ENCODE assay signal across 9 cellular contexts in the genomic region with DNA sequence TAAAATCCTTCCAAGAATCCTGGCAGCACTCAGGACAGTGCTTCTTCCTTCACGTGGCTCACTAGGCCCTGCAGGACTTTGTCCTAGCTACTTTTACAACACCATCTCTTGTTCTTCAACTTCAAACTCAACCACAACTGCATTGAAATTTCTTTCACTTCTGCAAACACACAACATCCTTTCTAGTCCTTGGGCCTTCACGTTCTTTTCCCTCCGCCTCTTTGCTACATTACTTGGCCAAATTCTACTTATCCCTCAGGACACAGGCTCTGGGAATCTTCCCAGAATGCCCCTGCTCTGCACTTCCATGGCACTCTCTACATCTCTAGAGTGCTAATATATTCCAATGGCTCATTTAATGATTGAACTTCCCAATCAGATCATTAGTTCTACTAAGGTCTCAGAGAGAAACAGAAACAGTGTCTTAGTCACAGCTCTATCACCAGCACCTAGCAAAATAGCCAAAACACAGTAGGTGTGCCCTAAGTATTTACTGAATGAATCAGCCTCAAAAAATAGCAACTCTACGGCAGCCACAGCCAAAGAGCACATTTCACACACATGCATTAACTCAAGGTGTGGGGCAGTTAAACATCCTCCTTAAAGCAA.
DNase-seq lines count a peak whose midpoint lies in the region; ATAC-seq and TF ChIP-seq lines count a peak whose summit lies in the region.
"Had no signal": no experiment of that assay in that cellular context is flagged by ENCODE, and none has a peak within 500 bp of the region (broad histone marks: within the 10 kb centered on the region; RNA-seq: fewer than 3 reads in every experiment).

No MANE protein-coding gene starts in this region.

- no peaks in the 10 kb centered on the region for H3K4me1 Mint-ChIP-seq in activated T-cell treated with anti-CD3 and anti-CD28 coated beads, Interleukin-2, amount 50 U/mL, for 72 hours (ENCODE audit: low read depth)
- no peaks in the 10 kb centered on the region for H3K4me1 Mint-ChIP-seq in stimulated activated naive B cell treated with anti-CD40 and anti-IgM and Interleukin-4, amounts not matched to agents 10 μg/mL and 1 μg/mL and 100 μg/mL, for 72 hours

- no peaks in the 10 kb centered on the region for H3K9me3 Mint-ChIP-seq in activated T-cell treated with anti-CD3 and anti-CD28 coated beads, Interleukin-2, amount 50 U/mL, for 72 hours
- H3K9me3 Mint-ChIP-seq in stimulated activated naive B cell treated with anti-CD40 and anti-IgM and Interleukin-4, amounts not matched to agents 10 μg/mL and 1 μg/mL and 100 μg/mL, for 72 hours, result no peaks in the 10 kb centered on the region

- peak; percentile 36 to 51 for ATAC-seq in activated T-cell treated with anti-CD3 and anti-CD28 coated beads, Interleukin-2, amount 50 U/mL, for 72 hours (replicated peaks in 1 of 2)
- ATAC-seq in HG02973 (IDR thresholded peaks at IDR 0.05; ENCODE audit: unreplicated experiment), result peak; percentile 87
- ATAC-seq in stimulated activated naive B cell treated with anti-CD40 and anti-IgM and Interleukin-4, amounts not matched to agents 10 μg/mL and 1 μg/mL and 100 μg/mL, for 72 hours (replicated peaks), result peak; percentile 79 to 82

- no peak overlapping the region for H3K27ac ChIP-seq in RWPE1

- H3K4me3 Mint-ChIP-seq in activated T-cell treated with anti-CD3 and anti-CD28 coated beads, Interleukin-2, amount 50 U/mL, for 72 hours, result no peak overlapping the region
- no peak overlapping the region for H3K4me3 Mint-ChIP-seq in stimulated activated naive B cell treated with anti-CD40 and anti-IgM and Interleukin-4, amounts not matched to agents 10 μg/mL and 1 μg/mL and 100 μg/mL, for 72 hours

- H3K36me3 Mint-ChIP-seq in activated T-cell treated with anti-CD3 and anti-CD28 coated beads, Interleukin-2, amount 50 U/mL, for 72 hours (ENCODE audit: insufficient read depth in 2 of 2), result no peaks in the 10 kb centered on the region
- H3K36me3 Mint-ChIP-seq in stimulated activated naive B cell treated with anti-CD40 and anti-IgM and Interleukin-4, amounts not matched to agents 10 μg/mL and 1 μg/mL and 100 μg/mL, for 72 hours, result peaks cover 8 to 12% of the 10 kb centered on the region in 2 donors

- POLR2A ChIA-PET in RWPE1 (lab: Yijun Ruan, JAX; ENCODE audit: low non-redundant PET), result no interaction called here

- H3K27ac Mint-ChIP-seq in activated T-cell treated with anti-CD3 and anti-CD28 coated beads, Interleukin-2, amount 50 U/mL, for 72 hours, result no peak overlapping the region
- H3K27ac Mint-ChIP-seq in stimulated activated naive B cell treated with anti-CD40 and anti-IgM and Interleukin-4, amounts not matched to agents 10 μg/mL and 1 μg/mL and 100 μg/mL, for 72 hours, result no peak overlapping the region

- TF ChIP-seq CTCF in RWPE1 (conservative IDR thresholded peaks at IDR 0.05; ENCODE audit: low read depth), result no peak

- no peaks in the 10 kb centered on the region for H3K27me3 Mint-ChIP-seq in activated T-cell treated with anti-CD3 and anti-CD28 coated beads, Interleukin-2, amount 50 U/mL, for 72 hours (ENCODE audit: low read depth)
- no peaks in the 10 kb centered on the region for H3K27me3 Mint-ChIP-seq in stimulated activated naive B cell treated with anti-CD40 and anti-IgM and Interleukin-4, amounts not matched to agents 10 μg/mL and 1 μg/mL and 100 μg/mL, for 72 hours

- no peak for DNase-seq in activated T-cell treated with anti-CD3 and anti-CD28 coated beads, Interleukin-2, amount 50 U/mL, for 72 hours
- no peak for DNase-seq in activated T-cell treated with anti-CD3 and anti-CD28 coated beads, Interleukin-2, amount 50 U/mL, for 48 hours
- DNase-seq in RWPE1 (ENCODE audit: low spot score), result peak; percentile 74
- no peak for DNase-seq in stimulated activated naive B cell treated with anti-CD40 and anti-IgM and Interleukin-4, amounts not matched to agents 10 μg/mL and 1 μg/mL and 100 μg/mL, for 72 hours
- DNase-seq in amniotic stem cell (lab: John Stamatoyannopoulos, UW), result no peak
- no peak for DNase-seq in SHP77 (lab: John Stamatoyannopoulos, UW)
- DNase-seq in NCI-H345 treated with DMSO at 0.1 percent for 48 hours (lab: John Stamatoyannopoulos, UW; ENCODE audit: unreplicated experiment), result no peak
- DNase-seq: ACHN had no signal

- CTCF ChIA-PET in RWPE1 (lab: Yijun Ruan, JAX), result no interaction called here
